In genomic region chr6:90212274-90212673, GRCh38 we compare ENCODE assay signal across 16 cellular contexts.
A peak's percentile ranks its signal among the peaks of the same experiment; 100 is the strongest.
DNase-seq lines count a peak whose midpoint lies in the region; ATAC-seq, FAIRE-seq and TF ChIP-seq lines count a peak whose summit lies in the region.
"Had no signal": no experiment of that assay in that cellular context is flagged by ENCODE, and none has a peak within 500 bp of the region (broad histone marks: within the 10 kb centered on the region; RNA-seq: fewer than 3 reads in every experiment).

No MANE protein-coding gene starts in this region.

- peak; percentile 21; the same call in 1 of the 2 replicates for TF ChIP-seq CTCF in HFFc6 (IDR thresholded peaks at IDR 0.05)

- H3K27me3 Mint-ChIP-seq in activated CD4-positive, alpha-beta T cell treated with anti-CD3 and anti-CD28 coated beads, Interleukin-2, amount 10 ng/mL, durations not matched to agents 7 days and 5 days: no peaks in the 10 kb centered on the region
- peaks cover 7% of the 10 kb centered on the region for H3K27me3 Mint-ChIP-seq in HFFc6 (ENCODE audit: insufficient read depth)
- H3K27me3 Mint-ChIP-seq in activated CD8-positive, alpha-beta T cell treated with anti-CD3 and anti-CD28 coated beads, Interleukin-2, amount 10 ng/mL, durations not matched to agents 7 days and 5 days (ENCODE audit: low read depth): no peaks in the 10 kb centered on the region
- H3K27me3 Mint-ChIP-seq in naive thymus-derived CD8-positive, alpha-beta T cell: no peaks in the 10 kb centered on the region
- H3K27me3 Mint-ChIP-seq: type B pancreatic cell had no signal

- no peak for DNase-seq in activated CD4-positive, alpha-beta T cell treated with anti-CD3 and anti-CD28 coated beads, Interleukin-2, amount 10 ng/mL, durations not matched to agents 7 days and 5 days
- no peak for DNase-seq in activated CD4-positive, alpha-beta T cell treated with anti-CD3 and anti-CD28 coated beads, Interleukin-2, amount 50 U/mL, for 48 hours
- DNase-seq in HFFc6 (no peak), cerebellar nuclear complex (lab: John Stamatoyannopoulos, UW) (no peak), H54 (ENCODE audit: insufficient read length, low spot score) (no peak)
- DNase-seq in activated CD8-positive, alpha-beta T cell treated with anti-CD3 and anti-CD28 coated beads, Interleukin-2, amount 10 ng/mL, durations not matched to agents 7 days and 5 days: no peak
- peak in 1 of 10 donors; percentile 41 for DNase-seq in naive thymus-derived CD8-positive, alpha-beta T cell
- DNase-seq: activated effector memory CD4-positive, alpha-beta T cell treated with Interleukin-2 at 50 U/mL for 16 hours; immature natural killer cell; MG63; NCI-H2029 treated with DMSO at 0.1 percent for 48 hours; NCI-H524; Peyer's patch had no signal

- H3K4me1 Mint-ChIP-seq in activated CD4-positive, alpha-beta T cell treated with anti-CD3 and anti-CD28 coated beads, Interleukin-2, amount 10 ng/mL, durations not matched to agents 7 days and 5 days: peaks cover 61% of the 10 kb centered on the region
- no peaks in the 10 kb centered on the region for H3K4me1 Mint-ChIP-seq in HFFc6 (ENCODE audit: low read depth)
- H3K4me1 Mint-ChIP-seq in activated CD8-positive, alpha-beta T cell treated with anti-CD3 and anti-CD28 coated beads, Interleukin-2, amount 10 ng/mL, durations not matched to agents 7 days and 5 days (ENCODE audit: low read depth): peaks cover 55% of the 10 kb centered on the region
- H3K4me1 Mint-ChIP-seq in naive thymus-derived CD8-positive, alpha-beta T cell: peaks cover 42 to 69% (median 64%) of the 10 kb centered on the region in 4 donors

- peak overlapping the region; percentile 3 for H3K27ac Mint-ChIP-seq in activated CD4-positive, alpha-beta T cell treated with anti-CD3 and anti-CD28 coated beads, Interleukin-2, amount 10 ng/mL, durations not matched to agents 7 days and 5 days
- no peak overlapping the region for H3K27ac Mint-ChIP-seq in HFFc6
- H3K27ac Mint-ChIP-seq in activated CD8-positive, alpha-beta T cell treated with anti-CD3 and anti-CD28 coated beads, Interleukin-2, amount 10 ng/mL, durations not matched to agents 7 days and 5 days: peak overlapping the region; percentile 8
- H3K27ac Mint-ChIP-seq in naive thymus-derived CD8-positive, alpha-beta T cell: peak overlapping the region in 5 of 10 donors; percentile 76 to 91 (median 89)
- H3K27ac Mint-ChIP-seq: type B pancreatic cell had no signal

- no peak for ATAC-seq in activated CD8-positive, alpha-beta T cell treated with anti-CD3 and anti-CD28 coated beads, Interleukin-2, amount 10 ng/mL, durations not matched to agents 7 days and 5 days
- no peak for ATAC-seq in naive thymus-derived CD8-positive, alpha-beta T cell
- ATAC-seq in GM18907 (IDR thresholded peaks at IDR 0.05; ENCODE audit: unreplicated experiment): no peak

- CTCF ChIA-PET in activated CD4-positive, alpha-beta T cell treated with anti-CD3 and anti-CD28 coated beads, Interleukin-2, amount 10 ng/mL, durations not matched to agents 7 days and 5 days (lab: Charles Lee): interaction anchor here (0.8 to 1.1 kb wide), 3 partner anchors 9 to 246 kb away, joined by 3 read pairs; no protein-coding TSS in a partner anchor
- CTCF ChIA-PET in activated CD8-positive, alpha-beta T cell treated with anti-CD3 and anti-CD28 coated beads, Interleukin-2, amount 10 ng/mL, durations not matched to agents 7 days and 5 days (lab: Charles Lee): interaction anchor here (1.0 to 1.8 kb wide), 11 partner anchors 9 to 272 kb away, joined by 3 to 9 read pairs (median 4); no protein-coding TSS in a partner anchor

- H3K4me3 Mint-ChIP-seq in activated CD4-positive, alpha-beta T cell treated with anti-CD3 and anti-CD28 coated beads, Interleukin-2, amount 10 ng/mL, durations not matched to agents 7 days and 5 days: no peak overlapping the region
- no peak overlapping the region for H3K4me3 Mint-ChIP-seq in HFFc6
- no peak overlapping the region for H3K4me3 Mint-ChIP-seq in activated CD8-positive, alpha-beta T cell treated with anti-CD3 and anti-CD28 coated beads, Interleukin-2, amount 10 ng/mL, durations not matched to agents 7 days and 5 days
- peak overlapping the region in 8 of 10 donors; percentile 9 to 59 (median 28) for H3K4me3 Mint-ChIP-seq in naive thymus-derived CD8-positive, alpha-beta T cell
- H3K4me3 Mint-ChIP-seq: immature natural killer cell, type B pancreatic cell had no signal

- H3K36me3 Mint-ChIP-seq in activated CD4-positive, alpha-beta T cell treated with anti-CD3 and anti-CD28 coated beads, Interleukin-2, amount 10 ng/mL, durations not matched to agents 7 days and 5 days (ENCODE audit: low read depth): peaks cover 59% of the 10 kb centered on the region
- H3K36me3 Mint-ChIP-seq in HFFc6 (ENCODE audit: low read depth): no peaks in the 10 kb centered on the region
- peaks cover 46% of the 10 kb centered on the region for H3K36me3 Mint-ChIP-seq in activated CD8-positive, alpha-beta T cell treated with anti-CD3 and anti-CD28 coated beads, Interleukin-2, amount 10 ng/mL, durations not matched to agents 7 days and 5 days (ENCODE audit: low read depth)
- peaks cover 0 to 15% (median 7%) of the 10 kb centered on the region in 3 donors for H3K36me3 Mint-ChIP-seq in naive thymus-derived CD8-positive, alpha-beta T cell
- H3K36me3 Mint-ChIP-seq: immature natural killer cell had no signal

- peaks cover 4% of the 10 kb centered on the region for H3K9me3 Mint-ChIP-seq in activated CD4-positive, alpha-beta T cell treated with anti-CD3 and anti-CD28 coated beads, Interleukin-2, amount 10 ng/mL, durations not matched to agents 7 days and 5 days
- H3K9me3 Mint-ChIP-seq in HFFc6: no peaks in the 10 kb centered on the region
- no peaks in the 10 kb centered on the region for H3K9me3 Mint-ChIP-seq in activated CD8-positive, alpha-beta T cell treated with anti-CD3 and anti-CD28 coated beads, Interleukin-2, amount 10 ng/mL, durations not matched to agents 7 days and 5 days (ENCODE audit: insufficient read depth)
- H3K9me3 Mint-ChIP-seq in naive thymus-derived CD8-positive, alpha-beta T cell: no peaks in the 10 kb centered on the region
- H3K9me3 Mint-ChIP-seq: immature natural killer cell, type B pancreatic cell had no signal

- POLR2A ChIA-PET in activated CD4-positive, alpha-beta T cell treated with anti-CD3 and anti-CD28 coated beads, Interleukin-2, amount 10 ng/mL, durations not matched to agents 7 days and 5 days (lab: Charles Lee): no interaction called here
- POLR2A ChIA-PET in activated CD8-positive, alpha-beta T cell treated with anti-CD3 and anti-CD28 coated beads, Interleukin-2, amount 10 ng/mL, durations not matched to agents 7 days and 5 days (lab: Charles Lee): no interaction called here
- POLR2A ChIA-PET in naive thymus-derived CD8-positive, alpha-beta T cell (lab: Charles Lee): interaction anchor here (0.9 to 3.1 kb wide), 4 partner anchors 10 to 83 kb away, joined by 3 to 8 read pairs (median 4); no protein-coding TSS in a partner anchor

- TF ChIP-seq POLR2A in H54 (IDR thresholded peaks at IDR 0.05; ENCODE audit: low read depth, low read length): no peak

- FAIRE-seq in H54 (lab: Jason Lieb, UNC): no peak
- FAIRE-seq: A204.1 had no signal

Comparison
In these comparisons a context has a peak if more than half of its experiments do, and no peak if none do; other contexts are left out.
1. H3K4me3 Mint-ChIP-seq: peak in naive thymus-derived CD8-positive, alpha-beta T cell (8 of 10); none in activated CD4-positive, alpha-beta T cell treated with anti-CD3 and anti-CD28 coated beads, Interleukin-2, amount 10 ng/mL, durations not matched to agents 7 days and 5 days (single experiment), HFFc6 (single experiment) and activated CD8-positive, alpha-beta T cell treated with anti-CD3 and anti-CD28 coated beads, Interleukin-2, amount 10 ng/mL, durations not matched to agents 7 days and 5 days (single experiment).